8 cellular contexts compared by ENCODE assay signal in the genomic region with DNA sequence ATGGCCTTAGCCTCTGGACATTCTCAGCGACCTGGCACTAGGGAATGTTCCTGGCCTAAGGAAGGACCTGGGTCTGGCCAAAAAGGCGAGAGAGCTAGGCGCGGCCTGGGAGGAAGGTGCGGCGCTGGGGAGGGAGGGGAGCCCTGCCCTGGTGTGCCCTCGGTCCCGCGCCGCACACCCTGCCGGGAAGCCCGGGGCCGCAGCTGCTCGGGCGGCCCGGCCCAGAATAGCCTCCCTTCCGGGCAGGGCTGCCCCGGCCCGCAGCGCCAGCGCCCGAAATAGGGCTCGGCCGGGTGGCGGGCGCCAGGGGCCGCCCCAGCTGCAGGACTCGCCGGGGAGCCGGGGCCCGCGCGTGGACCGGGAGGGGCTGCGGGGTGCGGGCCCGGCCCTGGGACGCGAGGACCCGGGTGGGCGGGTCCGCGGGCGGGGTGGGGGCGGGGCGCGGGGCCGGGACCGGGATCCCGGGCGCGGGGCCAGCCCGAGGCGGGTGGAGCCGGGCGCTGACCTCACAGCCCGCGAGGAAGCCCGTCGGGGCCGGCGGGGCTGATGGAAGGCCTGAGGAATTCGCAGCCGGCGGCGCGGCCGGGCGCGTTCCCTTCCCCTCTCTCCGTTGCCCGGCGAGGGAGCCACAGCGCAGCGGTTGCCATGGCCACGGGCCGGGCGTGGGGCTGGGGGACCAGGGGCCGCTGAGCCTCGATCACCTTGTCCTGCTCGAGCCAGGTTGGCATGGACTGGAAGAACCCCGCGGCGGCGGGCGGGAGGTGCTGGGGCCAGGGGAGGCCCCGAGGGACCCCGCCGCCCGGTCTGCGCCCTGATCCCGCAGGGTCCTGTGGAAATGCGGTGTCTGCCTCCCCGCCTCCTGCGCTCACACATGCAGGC. TPM values are rescaled to one million over a fixed set of nuclear protein-coding genes. Genes with fewer than 3 reads are reported as not detected.
DNase-seq lines count a peak whose midpoint lies in the region; ATAC-seq and TF ChIP-seq lines count a peak whose summit lies in the region.

No MANE protein-coding gene starts in this region.

- H3K4me3 Mint-ChIP-seq in endodermal cell, result peak overlapping the region; percentile 26

- TF ChIP-seq CTCF in RWPE1 (conservative IDR thresholded peaks at IDR 0.05; ENCODE audit: low read depth), result no peak
- TF ChIP-seq CTCF in endodermal cell (conservative IDR thresholded peaks at IDR 0.05), result no peak
- TF ChIP-seq CTCF in lung (IDR thresholded peaks at IDR 0.05; ENCODE audit: control extremely low read depth, extremely low read depth), result no peak

- WGBS in endodermal cell (ENCODE audit: insufficient coverage in 1 of 2, insufficient read length in 1 of 2), 2 experiments, result 20 to 42% methylated on average over 2 to 90 of the region's 95 CpGs
- WGBS in lung, 2 donors, result 6 to 17% methylated on average over 24 to 95 of the region's 95 CpGs

- H3K4me3 ChIP-seq in endodermal cell (ENCODE audit: low read length) (no peak overlapping the region), lung (peak overlapping the region; percentile 20)

- H3K36me3 ChIP-seq in endodermal cell (ENCODE audit: control insufficient read depth, insufficient read depth, low read length) (no peaks in the 10 kb centered on the region), lung (ENCODE audit: control insufficient read depth in 2 of 2, insufficient read depth in 2 of 2, low read length in 2 of 2) (no peaks in the 10 kb centered on the region)

- peak; percentile 36 for DNase-seq in NCI-H2196 (lab: John Stamatoyannopoulos, UW; ENCODE audit: unreplicated experiment)
- no peak for DNase-seq in NCI-H2196 treated with DMSO at 0.1 percent for 48 hours (lab: John Stamatoyannopoulos, UW; ENCODE audit: unreplicated experiment)
- DNase-seq in RWPE1 (ENCODE audit: low spot score), result peak; percentile 78
- peak; percentile 92 for DNase-seq in endodermal cell
- no peak for DNase-seq in lung (ENCODE audit: low spot score)
- peak; percentile 61 for DNase-seq in superior temporal gyrus (ENCODE audit: extremely low spot score)
- DNase-seq in NCI-H2081 treated with DMSO at 0.1 percent for 48 hours (lab: John Stamatoyannopoulos, UW), result no peak

- peak; percentile 60 for ATAC-seq in lung (ENCODE audit: insufficient read depth, low FRiP score)
- ATAC-seq in HG02623 (IDR thresholded peaks at IDR 0.05; ENCODE audit: unreplicated experiment), result no peak

- H3K9me3 ChIP-seq in endodermal cell (ENCODE audit: control insufficient read depth, low read length), result no peaks in the 10 kb centered on the region
- H3K9me3 ChIP-seq in lung (ENCODE audit: control insufficient read depth in 2 of 2, insufficient read depth in 1 of 2, low read length in 1 of 2), result no peaks in the 10 kb centered on the region

- no peaks in the 10 kb centered on the region for H3K9me3 Mint-ChIP-seq in endodermal cell

- H3K27ac Mint-ChIP-seq in endodermal cell, result no peak overlapping the region

- peaks cover 27% of the 10 kb centered on the region for H3K27me3 Mint-ChIP-seq in endodermal cell (ENCODE audit: insufficient read depth)

- H3K4me1 Mint-ChIP-seq in endodermal cell, result no peaks in the 10 kb centered on the region

- H3K9ac ChIP-seq in endodermal cell (ENCODE audit: extremely low read depth, low read length, poor library complexity, severe bottlenecking), result no peak overlapping the region

- H3K36me3 Mint-ChIP-seq in endodermal cell (ENCODE audit: low read depth), result no peaks in the 10 kb centered on the region

- CTCF ChIA-PET in RWPE1 (lab: Yijun Ruan, JAX), result interaction anchor here (1.1 to 2.0 kb wide), 3 partner anchors 19 to 91 kb away, joined by 5 to 7 read pairs (median 7); no protein-coding TSS in a partner anchor

- POLR2A ChIA-PET in RWPE1 (lab: Yijun Ruan, JAX; ENCODE audit: low non-redundant PET), result interaction anchor here (1.1 kb wide), 1 partner anchor 10 kb away, joined by 4 read pairs; no protein-coding TSS in a partner anchor

- H3K27me3 ChIP-seq in endodermal cell (ENCODE audit: control insufficient read depth, insufficient read depth, low read length, poor library complexity, severe bottlenecking) (peaks cover 9% of the 10 kb centered on the region), lung (ENCODE audit: control insufficient read depth, insufficient read depth) (no peaks in the 10 kb centered on the region)

- H3K27ac ChIP-seq in RWPE1 (peak overlapping the region; percentile 98), endodermal cell (ENCODE audit: low read depth, low read length) (peak overlapping the region; percentile 29), lung (ENCODE audit: low read depth in 1 of 2, low read length in 1 of 2) (peak overlapping the region; percentile 92 to 97)

- H3K4me1 ChIP-seq in endodermal cell (ENCODE audit: control insufficient read depth, insufficient read depth, low read length) (peaks cover 4% of the 10 kb centered on the region), lung (ENCODE audit: control insufficient read depth in 2 of 2, insufficient read depth in 2 of 2, low read length in 2 of 2) (peaks cover 18 to 41% of the 10 kb centered on the region in 2 donors)

RNA-seq across cellular contexts. Expression of gene SOCS3, which starts 18.1 kb away (rescaled TPM):
- total RNA-seq in endodermal cell (10 to 100 TPM; 54.2 to 75.3 TPM), lung (10 to 100 TPM; 65.8 to 83.8 TPM)
- polyA plus RNA-seq in endodermal cell (2013, experiment 1 of 2), result 15.1 TPM
- polyA plus RNA-seq in endodermal cell (2013, experiment 2 of 2), result 19.8 TPM
- 100 to 1,000 TPM; 143 to 545 TPM for polyA plus RNA-seq in lung

RNA-seq across cellular contexts. Expression of gene PGS1, which starts 36.7 kb away (rescaled TPM):
- total RNA-seq in endodermal cell, result 10 to 100 TPM; 57.1 to 58.2 TPM
- polyA plus RNA-seq in endodermal cell (2013, experiment 1 of 2), result 33.1 TPM
- 32.3 TPM for polyA plus RNA-seq in endodermal cell (2013, experiment 2 of 2)
- total RNA-seq in lung, result 100 to 1,000 TPM in 1 of 2 donors, 10 to 100 TPM in 1; 90.6 to 104 TPM
- polyA plus RNA-seq in lung, result 10 to 100 TPM; 44.9 to 98.0 TPM

Comparison
In these comparisons a context has a peak if more than half of its experiments do, and no peak if none do; other contexts are left out.
1. DNase-seq: peak in NCI-H2196 (single experiment), RWPE1 (single experiment), endodermal cell (single experiment) and superior temporal gyrus (single experiment); none in NCI-H2196 treated with DMSO at 0.1 percent for 48 hours (single experiment), lung (single experiment) and NCI-H2081 treated with DMSO at 0.1 percent for 48 hours (single experiment).
2. H3K27ac ChIP-seq: peak in every context shown above with its lines; median percentile 98 in RWPE1; 94 in lung; 29 in endodermal cell.